In the genomic region with DNA sequence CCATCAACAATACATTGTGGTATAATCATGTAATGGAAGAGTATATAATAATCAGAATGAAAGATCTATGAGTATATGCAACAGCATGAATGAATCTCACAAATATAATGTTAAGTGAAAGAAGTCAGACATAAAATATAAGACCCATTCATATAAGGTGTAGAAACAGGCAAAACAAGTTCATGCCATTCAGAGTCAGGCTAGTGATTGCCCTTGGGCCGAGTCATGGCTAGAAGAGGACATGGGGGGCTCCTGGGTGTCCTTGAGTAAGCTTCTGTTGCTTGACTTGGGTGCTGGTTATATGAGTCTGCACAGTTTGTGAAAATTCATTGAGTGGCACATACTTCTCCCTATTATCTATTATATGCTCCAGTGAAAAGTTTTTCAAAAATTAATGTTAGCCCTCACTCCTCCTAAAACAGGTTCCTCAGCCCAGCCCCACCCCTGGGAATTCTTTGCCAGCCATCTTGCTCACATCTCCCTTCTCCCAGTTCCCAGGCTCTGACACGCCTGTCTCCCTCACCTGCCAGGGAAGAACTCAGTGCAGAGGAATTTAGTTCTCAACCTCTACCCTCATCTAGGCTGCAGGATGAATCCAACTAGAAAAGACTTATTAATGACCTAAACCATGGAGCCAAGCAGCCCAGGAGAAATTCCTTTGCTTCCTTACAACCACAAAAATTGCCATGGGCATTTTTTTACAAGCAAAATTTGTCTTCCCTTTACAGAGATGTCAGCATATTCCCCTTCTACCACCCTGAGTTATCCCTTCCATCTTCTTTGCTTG, we compare ENCODE assay signal across 1 cellular context.
TF ChIP-seq lines count a peak whose summit lies in the region.

No MANE protein-coding gene starts in this region.

TF ChIP-seq in Ishikawa, 13 proteins besides CTCF, POLR2A, EP300 and RAD21 (continued from another document):
- TF ChIP-seq, protein P1, sequence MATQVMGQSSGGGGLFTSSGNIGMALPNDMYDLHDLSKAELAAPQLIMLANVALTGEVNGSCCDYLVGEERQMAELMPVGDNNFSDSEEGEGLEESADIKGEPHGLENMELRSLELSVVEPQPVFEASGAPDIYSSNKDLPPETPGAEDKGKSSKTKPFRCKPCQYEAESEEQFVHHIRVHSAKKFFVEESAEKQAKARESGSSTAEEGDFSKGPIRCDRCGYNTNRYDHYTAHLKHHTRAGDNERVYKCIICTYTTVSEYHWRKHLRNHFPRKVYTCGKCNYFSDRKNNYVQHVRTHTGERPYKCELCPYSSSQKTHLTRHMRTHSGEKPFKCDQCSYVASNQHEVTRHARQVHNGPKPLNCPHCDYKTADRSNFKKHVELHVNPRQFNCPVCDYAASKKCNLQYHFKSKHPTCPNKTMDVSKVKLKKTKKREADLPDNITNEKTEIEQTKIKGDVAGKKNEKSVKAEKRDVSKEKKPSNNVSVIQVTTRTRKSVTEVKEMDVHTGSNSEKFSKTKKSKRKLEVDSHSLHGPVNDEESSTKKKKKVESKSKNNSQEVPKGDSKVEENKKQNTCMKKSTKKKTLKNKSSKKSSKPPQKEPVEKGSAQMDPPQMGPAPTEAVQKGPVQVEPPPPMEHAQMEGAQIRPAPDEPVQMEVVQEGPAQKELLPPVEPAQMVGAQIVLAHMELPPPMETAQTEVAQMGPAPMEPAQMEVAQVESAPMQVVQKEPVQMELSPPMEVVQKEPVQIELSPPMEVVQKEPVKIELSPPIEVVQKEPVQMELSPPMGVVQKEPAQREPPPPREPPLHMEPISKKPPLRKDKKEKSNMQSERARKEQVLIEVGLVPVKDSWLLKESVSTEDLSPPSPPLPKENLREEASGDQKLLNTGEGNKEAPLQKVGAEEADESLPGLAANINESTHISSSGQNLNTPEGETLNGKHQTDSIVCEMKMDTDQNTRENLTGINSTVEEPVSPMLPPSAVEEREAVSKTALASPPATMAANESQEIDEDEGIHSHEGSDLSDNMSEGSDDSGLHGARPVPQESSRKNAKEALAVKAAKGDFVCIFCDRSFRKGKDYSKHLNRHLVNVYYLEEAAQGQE (IDR thresholded peaks at IDR 0.05; ENCODE audit: low read depth), result no peak
- TF ChIP-seq CREB1 (IDR thresholded peaks at IDR 0.05; ENCODE audit: low read depth), result no peak
- TF ChIP-seq FOXM1 (IDR thresholded peaks at IDR 0.05; ENCODE audit: borderline replicate concordance, low read depth), result no peak
- TF ChIP-seq EGR1 (IDR thresholded peaks at IDR 0.05), result no peak
- TF ChIP-seq, protein P2, sequence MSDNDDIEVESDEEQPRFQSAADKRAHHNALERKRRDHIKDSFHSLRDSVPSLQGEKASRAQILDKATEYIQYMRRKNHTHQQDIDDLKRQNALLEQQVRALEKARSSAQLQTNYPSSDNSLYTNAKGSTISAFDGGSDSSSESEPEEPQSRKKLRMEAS (IDR thresholded peaks at IDR 0.05), result no peak
- no peak for TF ChIP-seq ZBTB7A (IDR thresholded peaks at IDR 0.05; ENCODE audit: low read depth)
- TF ChIP-seq CEBPB (IDR thresholded peaks at IDR 0.05), result no peak
- TF ChIP-seq, protein P3, sequence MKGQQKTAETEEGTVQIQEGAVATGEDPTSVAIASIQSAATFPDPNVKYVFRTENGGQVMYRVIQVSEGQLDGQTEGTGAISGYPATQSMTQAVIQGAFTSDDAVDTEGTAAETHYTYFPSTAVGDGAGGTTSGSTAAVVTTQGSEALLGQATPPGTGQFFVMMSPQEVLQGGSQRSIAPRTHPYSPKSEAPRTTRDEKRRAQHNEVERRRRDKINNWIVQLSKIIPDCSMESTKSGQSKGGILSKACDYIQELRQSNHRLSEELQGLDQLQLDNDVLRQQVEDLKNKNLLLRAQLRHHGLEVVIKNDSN (IDR thresholded peaks at IDR 0.05), result no peak
TF ChIP-seq in Ishikawa: peak in this region for 2.
